In genomic region chr6:26422329-26422728, GRCh38 we compare ENCODE assay signal across 1 cellular context.
TF ChIP-seq lines count a peak whose summit lies in the region.

No MANE protein-coding gene starts in this region.

TF ChIP-seq in H1, 55 proteins besides CTCF, POLR2A, EP300 and RAD21:
- TF ChIP-seq EGR1 (IDR thresholded peaks at IDR 0.05; ENCODE audit: borderline replicate concordance, low read depth, low read length) (no peak), TAF1 (IDR thresholded peaks at IDR 0.05; ENCODE audit: low read depth, low read length) (no peak), MAX (IDR thresholded peaks at IDR 0.05) (no peak), SP2 (IDR thresholded peaks at IDR 0.05; ENCODE audit: low read length) (no peak), SUZ12 (IDR thresholded peaks at IDR 0.05; ENCODE audit: low read length) (no peak), SRF (IDR thresholded peaks at IDR 0.05; ENCODE audit: low read depth, low read length) (no peak), SP4 (IDR thresholded peaks at IDR 0.05; ENCODE audit: low read length) (no peak), SIN3A (conservative IDR thresholded peaks at IDR 0.05 in 1 of 2, IDR thresholded peaks at IDR 0.05 in 1 of 2; ENCODE audit: low read depth in 1 of 2, low read length in 2 of 2) (no peak), JUN (IDR thresholded peaks at IDR 0.05; ENCODE audit: low read depth, low read length) (no peak), RNF2 (IDR thresholded peaks at IDR 0.05; ENCODE audit: borderline replicate concordance, low read depth, low read length, missing control alignments, poor library complexity, severe bottlenecking) (no peak), TBP (IDR thresholded peaks at IDR 0.05; ENCODE audit: low read depth, low read length) (no peak), CHD2 (IDR thresholded peaks at IDR 0.05; ENCODE audit: low read length) (no peak), POLR2AphosphoS5 (IDR thresholded peaks at IDR 0.05; ENCODE audit: low read depth, low read length) (no peak), CHD1 (IDR thresholded peaks at IDR 0.05; ENCODE audit: low read depth, low read length) (no peak), KDM5A (IDR thresholded peaks at IDR 0.05; ENCODE audit: low read length) (no peak), PHF8 (conservative IDR thresholded peaks at IDR 0.05; ENCODE audit: low read depth, low read length) (no peak), CBX5 (IDR thresholded peaks at IDR 0.05; ENCODE audit: low read depth, low read length) (no peak), GABPA (IDR thresholded peaks at IDR 0.05; ENCODE audit: borderline replicate concordance, insufficient read depth, low read length) (no peak), CHD7 (IDR thresholded peaks at IDR 0.05; ENCODE audit: insufficient replicate concordance, low read length) (no peak)
